In the genomic region with DNA sequence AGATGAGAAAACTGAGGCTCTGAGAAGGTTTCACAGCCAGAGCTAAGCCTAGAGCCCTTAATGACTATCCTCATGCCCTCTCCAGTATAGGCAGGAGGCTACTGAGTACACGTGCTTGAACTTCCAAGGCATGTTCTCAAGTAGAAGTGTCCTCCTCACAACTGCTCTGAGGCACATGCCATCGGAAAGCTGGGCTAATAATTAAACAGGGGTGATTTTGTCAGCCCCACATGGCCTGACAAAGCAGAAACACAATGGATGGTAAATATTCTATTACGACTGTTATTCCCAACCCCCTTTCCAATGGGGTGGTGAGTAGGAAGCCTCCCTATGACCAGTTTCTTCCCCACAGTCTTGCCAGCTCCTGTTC, we compare ENCODE assay signal across 2 cellular contexts.
TF ChIP-seq lines count a peak whose summit lies in the region.

No MANE protein-coding gene starts in this region.

TF ChIP-seq in A549, 52 proteins besides CTCF, POLR2A, EP300 and RAD21 (continued from another document):
- TF ChIP-seq, protein P1, sequence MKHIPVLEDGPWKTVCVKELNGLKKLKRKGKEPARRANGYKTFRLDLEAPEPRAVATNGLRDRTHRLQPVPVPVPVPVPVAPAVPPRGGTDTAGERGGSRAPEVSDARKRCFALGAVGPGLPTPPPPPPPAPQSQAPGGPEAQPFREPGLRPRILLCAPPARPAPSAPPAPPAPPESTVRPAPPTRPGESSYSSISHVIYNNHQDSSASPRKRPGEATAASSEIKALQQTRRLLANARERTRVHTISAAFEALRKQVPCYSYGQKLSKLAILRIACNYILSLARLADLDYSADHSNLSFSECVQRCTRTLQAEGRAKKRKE (CRISPR knock-in tag; IDR thresholded peaks at IDR 0.05; ENCODE audit: low read depth), result no peak
- no peak for TF ChIP-seq SMC3 (IDR thresholded peaks at IDR 0.05)
- no peak for TF ChIP-seq HOXB13 (CRISPR knock-in tag; IDR thresholded peaks at IDR 0.05; ENCODE audit: low read depth)
- TF ChIP-seq, protein P2, sequence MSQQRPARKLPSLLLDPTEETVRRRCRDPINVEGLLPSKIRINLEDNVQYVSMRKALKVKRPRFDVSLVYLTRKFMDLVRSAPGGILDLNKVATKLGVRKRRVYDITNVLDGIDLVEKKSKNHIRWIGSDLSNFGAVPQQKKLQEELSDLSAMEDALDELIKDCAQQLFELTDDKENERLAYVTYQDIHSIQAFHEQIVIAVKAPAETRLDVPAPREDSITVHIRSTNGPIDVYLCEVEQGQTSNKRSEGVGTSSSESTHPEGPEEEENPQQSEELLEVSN (IDR thresholded peaks at IDR 0.05; ENCODE audit: borderline replicate concordance, low read depth), result no peak
- TF ChIP-seq, protein P3, sequence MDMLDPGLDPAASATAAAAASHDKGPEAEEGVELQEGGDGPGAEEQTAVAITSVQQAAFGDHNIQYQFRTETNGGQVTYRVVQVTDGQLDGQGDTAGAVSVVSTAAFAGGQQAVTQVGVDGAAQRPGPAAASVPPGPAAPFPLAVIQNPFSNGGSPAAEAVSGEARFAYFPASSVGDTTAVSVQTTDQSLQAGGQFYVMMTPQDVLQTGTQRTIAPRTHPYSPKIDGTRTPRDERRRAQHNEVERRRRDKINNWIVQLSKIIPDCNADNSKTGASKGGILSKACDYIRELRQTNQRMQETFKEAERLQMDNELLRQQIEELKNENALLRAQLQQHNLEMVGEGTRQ (IDR thresholded peaks at IDR 0.05), result no peak
- TF ChIP-seq, protein P4, sequence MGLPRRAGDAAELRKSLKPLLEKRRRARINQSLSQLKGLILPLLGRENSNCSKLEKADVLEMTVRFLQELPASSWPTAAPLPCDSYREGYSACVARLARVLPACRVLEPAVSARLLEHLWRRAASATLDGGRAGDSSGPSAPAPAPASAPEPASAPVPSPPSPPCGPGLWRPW (IDR thresholded peaks at IDR 0.05), result no peak
- no peak for TF ChIP-seq RCOR1 (IDR thresholded peaks at IDR 0.05; ENCODE audit: low read depth, low read length)

TF ChIP-seq in SK-N-SH treated with all-trans-retinoic acid at 6 μM for 48 hours, 23 proteins besides CTCF, POLR2A, EP300 and RAD21 (continued from another document):
- TF ChIP-seq OSR1 (CRISPR knock-in tag; IDR thresholded peaks at IDR 0.05) (no peak), CSDC2 (CRISPR knock-in tag; IDR thresholded peaks at IDR 0.05) (no peak), ZFP30 (CRISPR knock-in tag; IDR thresholded peaks at IDR 0.05) (no peak), GLIS3 (CRISPR knock-in tag; IDR thresholded peaks at IDR 0.05) (no peak), ZNF565 (CRISPR knock-in tag; conservative IDR thresholded peaks at IDR 0.05; ENCODE audit: low read depth) (no peak), ZNF8 (CRISPR knock-in tag; IDR thresholded peaks at IDR 0.05) (no peak), TCF4 (CRISPR knock-in tag; IDR thresholded peaks at IDR 0.05; ENCODE audit: borderline replicate concordance) (no peak), ZFP3 (CRISPR knock-in tag; IDR thresholded peaks at IDR 0.05) (no peak)
- TF ChIP-seq, protein P5, sequence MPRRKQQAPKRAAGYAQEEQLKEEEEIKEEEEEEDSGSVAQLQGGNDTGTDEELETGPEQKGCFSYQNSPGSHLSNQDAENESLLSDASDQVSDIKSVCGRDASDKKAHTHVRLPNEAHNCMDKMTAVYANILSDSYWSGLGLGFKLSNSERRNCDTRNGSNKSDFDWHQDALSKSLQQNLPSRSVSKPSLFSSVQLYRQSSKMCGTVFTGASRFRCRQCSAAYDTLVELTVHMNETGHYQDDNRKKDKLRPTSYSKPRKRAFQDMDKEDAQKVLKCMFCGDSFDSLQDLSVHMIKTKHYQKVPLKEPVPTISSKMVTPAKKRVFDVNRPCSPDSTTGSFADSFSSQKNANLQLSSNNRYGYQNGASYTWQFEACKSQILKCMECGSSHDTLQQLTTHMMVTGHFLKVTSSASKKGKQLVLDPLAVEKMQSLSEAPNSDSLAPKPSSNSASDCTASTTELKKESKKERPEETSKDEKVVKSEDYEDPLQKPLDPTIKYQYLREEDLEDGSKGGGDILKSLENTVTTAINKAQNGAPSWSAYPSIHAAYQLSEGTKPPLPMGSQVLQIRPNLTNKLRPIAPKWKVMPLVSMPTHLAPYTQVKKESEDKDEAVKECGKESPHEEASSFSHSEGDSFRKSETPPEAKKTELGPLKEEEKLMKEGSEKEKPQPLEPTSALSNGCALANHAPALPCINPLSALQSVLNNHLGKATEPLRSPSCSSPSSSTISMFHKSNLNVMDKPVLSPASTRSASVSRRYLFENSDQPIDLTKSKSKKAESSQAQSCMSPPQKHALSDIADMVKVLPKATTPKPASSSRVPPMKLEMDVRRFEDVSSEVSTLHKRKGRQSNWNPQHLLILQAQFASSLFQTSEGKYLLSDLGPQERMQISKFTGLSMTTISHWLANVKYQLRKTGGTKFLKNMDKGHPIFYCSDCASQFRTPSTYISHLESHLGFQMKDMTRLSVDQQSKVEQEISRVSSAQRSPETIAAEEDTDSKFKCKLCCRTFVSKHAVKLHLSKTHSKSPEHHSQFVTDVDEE (CRISPR knock-in tag; IDR thresholded peaks at IDR 0.05), result no peak
- TF ChIP-seq, protein P6, sequence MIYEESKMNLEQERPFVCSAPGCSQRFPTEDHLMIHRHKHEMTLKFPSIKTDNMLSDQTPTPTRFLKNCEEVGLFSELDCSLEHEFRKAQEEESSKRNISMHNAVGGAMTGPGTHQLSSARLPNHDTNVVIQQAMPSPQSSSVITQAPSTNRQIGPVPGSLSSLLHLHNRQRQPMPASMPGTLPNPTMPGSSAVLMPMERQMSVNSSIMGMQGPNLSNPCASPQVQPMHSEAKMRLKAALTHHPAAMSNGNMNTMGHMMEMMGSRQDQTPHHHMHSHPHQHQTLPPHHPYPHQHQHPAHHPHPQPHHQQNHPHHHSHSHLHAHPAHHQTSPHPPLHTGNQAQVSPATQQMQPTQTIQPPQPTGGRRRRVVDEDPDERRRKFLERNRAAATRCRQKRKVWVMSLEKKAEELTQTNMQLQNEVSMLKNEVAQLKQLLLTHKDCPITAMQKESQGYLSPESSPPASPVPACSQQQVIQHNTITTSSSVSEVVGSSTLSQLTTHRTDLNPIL (CRISPR knock-in tag; IDR thresholded peaks at IDR 0.05; ENCODE audit: low read depth), result no peak
- TF ChIP-seq, protein P7, sequence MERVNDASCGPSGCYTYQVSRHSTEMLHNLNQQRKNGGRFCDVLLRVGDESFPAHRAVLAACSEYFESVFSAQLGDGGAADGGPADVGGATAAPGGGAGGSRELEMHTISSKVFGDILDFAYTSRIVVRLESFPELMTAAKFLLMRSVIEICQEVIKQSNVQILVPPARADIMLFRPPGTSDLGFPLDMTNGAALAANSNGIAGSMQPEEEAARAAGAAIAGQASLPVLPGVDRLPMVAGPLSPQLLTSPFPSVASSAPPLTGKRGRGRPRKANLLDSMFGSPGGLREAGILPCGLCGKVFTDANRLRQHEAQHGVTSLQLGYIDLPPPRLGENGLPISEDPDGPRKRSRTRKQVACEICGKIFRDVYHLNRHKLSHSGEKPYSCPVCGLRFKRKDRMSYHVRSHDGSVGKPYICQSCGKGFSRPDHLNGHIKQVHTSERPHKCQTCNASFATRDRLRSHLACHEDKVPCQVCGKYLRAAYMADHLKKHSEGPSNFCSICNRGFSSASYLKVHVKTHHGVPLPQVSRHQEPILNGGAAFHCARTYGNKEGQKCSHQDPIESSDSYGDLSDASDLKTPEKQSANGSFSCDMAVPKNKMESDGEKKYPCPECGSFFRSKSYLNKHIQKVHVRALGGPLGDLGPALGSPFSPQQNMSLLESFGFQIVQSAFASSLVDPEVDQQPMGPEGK (CRISPR knock-in tag; IDR thresholded peaks at IDR 0.05; ENCODE audit: borderline replicate concordance), result no peak
